Comparison of ENCODE assay signal across 8 cellular contexts in the genomic region with DNA sequence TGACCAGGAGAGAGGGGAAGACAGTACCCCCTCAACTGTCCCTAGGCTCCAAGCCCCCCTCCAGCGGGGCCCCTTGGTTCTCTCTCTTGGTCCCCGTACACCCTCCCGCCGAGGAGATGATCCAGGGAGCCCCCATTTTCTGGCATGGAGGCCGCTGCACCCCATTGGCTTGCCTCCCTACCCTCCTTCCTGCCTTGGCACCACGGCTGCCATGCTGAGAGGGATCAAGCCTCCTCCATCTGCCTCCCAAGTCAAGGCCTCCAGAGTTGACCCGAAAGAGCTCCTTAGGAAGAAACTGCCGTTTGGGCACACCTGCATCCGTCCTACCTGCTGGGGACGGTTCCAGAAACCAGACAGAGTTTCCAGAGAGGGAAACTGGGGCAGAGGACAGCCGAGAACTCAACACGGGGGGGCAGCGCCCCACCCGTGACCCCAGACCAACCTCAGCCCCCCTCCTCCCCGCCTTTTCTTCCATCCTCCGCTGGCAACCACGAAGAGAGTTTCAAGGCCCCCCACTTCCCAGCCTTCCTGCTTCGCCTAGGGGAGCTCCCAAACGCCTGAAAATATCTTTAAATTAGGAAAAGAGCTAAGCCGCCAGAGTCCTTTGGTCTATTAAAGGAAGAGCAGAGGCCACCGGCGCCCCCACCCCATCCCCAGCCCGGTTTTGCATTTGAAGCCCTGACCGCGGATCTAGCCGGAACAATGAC.
DNase-seq lines count a peak whose midpoint lies in the region; ATAC-seq and TF ChIP-seq lines count a peak whose summit lies in the region.
"Not testable (repeated sequence)": the region's sequence is repeated elsewhere in the genome, so short reads cannot be mapped to it uniquely, and the experiment has no call there.

No MANE protein-coding gene starts in this region.

- not testable (repeated sequence) for TF ChIP-seq CTCF in Panc1 (IDR thresholded peaks at IDR 0.05); ovary (IDR thresholded peaks at IDR 0.05); uterus (IDR thresholded peaks at IDR 0.05)

- DNase-seq in H7; Panc1 (ENCODE audit: low read depth, low spot score); activated T-cell treated with anti-CD3 and anti-CD28 coated beads, Interleukin-2, amount 50 U/mL, for 72 hours; left ventricle myocardium superior; memory B cell (ENCODE audit: low spot score in 2 of 2): not testable (repeated sequence)
- DNase-seq in ecto neural progenitor cell (ENCODE audit: low spot score): peak; percentile 70
- peak in 4 of 5 donors; percentile 19 to 54 (median 35) for DNase-seq in ovary
- DNase-seq in uterus: peak in 1 of 2 donors; percentile 21

- not testable (repeated sequence) for BruUV-seq in Panc1 (replicated peaks; lab: Mats Ljungman, UMichigan)

- H3K27me3 ChIP-seq in H7 (ENCODE audit: control insufficient read depth, insufficient read depth, low read length); Panc1 (ENCODE audit: control insufficient read depth, insufficient read depth, low read length); ovary; uterus: not testable (repeated sequence)

- ATAC-seq in Panc1 (peak; percentile 53), left ventricle myocardium superior (peak; percentile 25), memory B cell (ENCODE audit: low read depth) (peak; percentile 31)
- ATAC-seq in activated T-cell treated with anti-CD3 and anti-CD28 coated beads, Interleukin-2, amount 50 U/mL, for 72 hours (replicated peaks in 1 of 2): peak; percentile 36 to 43

- not testable (repeated sequence) for TF ChIP-seq EP300 in ovary (IDR thresholded peaks at IDR 0.05)

- not testable (repeated sequence) for TF ChIP-seq POLR2A in ovary (IDR thresholded peaks at IDR 0.05); uterus (IDR thresholded peaks at IDR 0.05)

- POLR2A ChIA-PET in Panc1 (lab: Charles Lee): not testable (repeated sequence)

- not testable (repeated sequence) for H3K9me3 ChIP-seq in Panc1 (ENCODE audit: control insufficient read depth, insufficient read depth, low read depth, low read length); ovary; uterus

- not testable (repeated sequence) for H3K36me3 ChIP-seq in H7 (replicated peaks; ENCODE audit: control insufficient read depth, insufficient read depth, low read length); Panc1 (ENCODE audit: control insufficient read depth, insufficient read depth, low read length); ovary; uterus

- in situ Hi-C loops in Panc1 (cut with HindIII; ENCODE audit: low pct_unique_long_range_greater_than_20kb, low sequenced_read_pairs): not testable (repeated sequence)

- CTCF ChIA-PET in Panc1 (lab: Charles Lee): not testable (repeated sequence)

- H3K27ac Mint-ChIP-seq in activated T-cell treated with anti-CD3 and anti-CD28 coated beads, Interleukin-2, amount 50 U/mL, for 72 hours; memory B cell: not testable (repeated sequence)

- H3K27me3 Mint-ChIP-seq in activated T-cell treated with anti-CD3 and anti-CD28 coated beads, Interleukin-2, amount 50 U/mL, for 72 hours (ENCODE audit: low read depth); memory B cell: not testable (repeated sequence)

- H3K9me3 Mint-ChIP-seq in activated T-cell treated with anti-CD3 and anti-CD28 coated beads, Interleukin-2, amount 50 U/mL, for 72 hours; memory B cell: not testable (repeated sequence)

- H3K4me3 ChIP-seq in H7 (ENCODE audit: insufficient read depth, low read depth, low read length): peak overlapping the region; percentile 14; the same call in 1 of the 2 replicates
- H3K4me3 ChIP-seq in Panc1 (ENCODE audit: low read depth in 2 of 2, low read length in 2 of 2); ovary; uterus: not testable (repeated sequence)

- intact Hi-C loops in Panc1 (cut with micrococcal nuclease; ENCODE audit: unreplicated experiment); left ventricle myocardium superior (cut with micrococcal nuclease); ovary (cut with DNase I); uterus (cut with DNase I; ENCODE audit: low total_unique reads): not testable (repeated sequence)

- H3K4me1 Mint-ChIP-seq in activated T-cell treated with anti-CD3 and anti-CD28 coated beads, Interleukin-2, amount 50 U/mL, for 72 hours (ENCODE audit: low read depth); memory B cell: not testable (repeated sequence)

- not testable (repeated sequence) for H3K36me3 Mint-ChIP-seq in activated T-cell treated with anti-CD3 and anti-CD28 coated beads, Interleukin-2, amount 50 U/mL, for 72 hours (ENCODE audit: insufficient read depth in 2 of 2); memory B cell

- not testable (repeated sequence) for H3K4me1 ChIP-seq in Panc1 (ENCODE audit: control insufficient read depth, insufficient read depth, low read length); ovary (ENCODE audit: insufficient read depth); uterus

- not testable (repeated sequence) for H3K27ac ChIP-seq in Panc1 (ENCODE audit: low read length); ovary
- peak overlapping the region; percentile 29 to 57 for H3K27ac ChIP-seq in uterus

- peak overlapping the region in 1 of 2 donors; percentile 39 for H3K4me3 Mint-ChIP-seq in activated T-cell treated with anti-CD3 and anti-CD28 coated beads, Interleukin-2, amount 50 U/mL, for 72 hours
- H3K4me3 Mint-ChIP-seq in memory B cell: peak overlapping the region; percentile 44

- WGBS in ovary, 3 donors: 2 to 3% methylated on average over 13 to 14 of the region's 26 CpGs; no CpG with 5 or more reads in 1 of the 3 donors
